Comparison of ENCODE assay signal across 17 cellular contexts in the genomic region with DNA sequence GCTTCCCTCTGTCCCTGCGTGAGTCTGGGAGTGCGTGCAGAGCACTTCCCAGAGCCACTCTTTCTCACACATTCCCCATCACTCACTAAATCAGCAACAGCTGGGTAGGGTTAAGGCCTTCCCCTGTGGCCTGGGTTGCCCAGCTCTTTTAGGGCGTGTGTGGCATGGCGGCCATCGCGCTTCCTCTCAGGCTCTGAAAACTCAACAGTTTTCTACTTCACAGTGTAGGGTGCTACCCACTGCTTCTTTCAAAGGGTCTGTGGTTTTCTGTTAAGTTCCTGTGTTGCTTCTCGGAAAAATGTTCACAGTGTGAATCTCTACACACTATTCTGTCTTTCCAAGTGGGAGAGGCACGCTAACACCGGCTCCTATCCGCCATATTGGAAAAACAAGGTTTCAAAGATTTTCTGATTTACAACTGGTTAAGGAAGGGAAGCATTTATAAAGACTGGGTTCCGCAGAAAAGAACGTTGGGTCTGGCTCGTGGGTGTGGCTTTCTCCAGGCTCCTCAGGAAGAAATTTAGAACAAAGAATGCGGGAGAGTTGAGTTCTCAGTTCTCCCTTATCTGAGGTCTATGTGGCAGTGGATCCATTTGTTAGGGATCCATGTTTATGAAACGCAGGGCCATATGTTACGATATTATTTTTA. TPM values are rescaled to one million over a fixed set of nuclear protein-coding genes. Genes with fewer than 3 reads are reported as not detected.
DNase-seq lines count a peak whose midpoint lies in the region; ATAC-seq and TF ChIP-seq lines count a peak whose summit lies in the region.
"Had no signal": no experiment of that assay in that cellular context is flagged by ENCODE, and none has a peak within 500 bp of the region (broad histone marks: within the 10 kb centered on the region; RNA-seq: fewer than 3 reads in every experiment).

No MANE protein-coding gene starts in this region.

- no peaks in the 10 kb centered on the region for H3K36me3 ChIP-seq in colonic mucosa
- H3K36me3 ChIP-seq: pancreas, sigmoid colon, upper lobe of right lung had no signal

- no peaks in the 10 kb centered on the region for H3K27me3 Mint-ChIP-seq in activated CD4-positive, alpha-beta T cell treated with anti-CD3 and anti-CD28 coated beads, Interleukin-2, amount 10 ng/mL, durations not matched to agents 7 days and 5 days
- H3K27me3 Mint-ChIP-seq in activated CD4-positive, alpha-beta memory T cell treated with anti-CD3 and anti-CD28 coated beads for 36 hours: no peaks in the 10 kb centered on the region
- no peaks in the 10 kb centered on the region for H3K27me3 Mint-ChIP-seq in central memory CD8-positive, alpha-beta T cell

- TF ChIP-seq CTCF in colonic mucosa (IDR thresholded peaks at IDR 0.05): no peak

- H3K36me3 Mint-ChIP-seq in activated CD4-positive, alpha-beta T cell treated with anti-CD3 and anti-CD28 coated beads, Interleukin-2, amount 10 ng/mL, durations not matched to agents 7 days and 5 days (ENCODE audit: low read depth): peaks cover 6% of the 10 kb centered on the region
- H3K36me3 Mint-ChIP-seq in activated CD4-positive, alpha-beta memory T cell treated with anti-CD3 and anti-CD28 coated beads for 36 hours: peaks cover 3% of the 10 kb centered on the region
- peaks cover 2% of the 10 kb centered on the region for H3K36me3 Mint-ChIP-seq in central memory CD8-positive, alpha-beta T cell (ENCODE audit: insufficient read depth)
- H3K36me3 Mint-ChIP-seq: IgD-negative memory B cell had no signal

- POLR2A ChIA-PET in activated CD4-positive, alpha-beta T cell treated with anti-CD3 and anti-CD28 coated beads, Interleukin-2, amount 10 ng/mL, durations not matched to agents 7 days and 5 days (lab: Charles Lee): no interaction called here
- POLR2A ChIA-PET in activated CD4-positive, alpha-beta memory T cell treated with anti-CD3 and anti-CD28 coated beads for 36 hours (lab: Charles Lee): no interaction called here

- no peak overlapping the region for H3K27ac ChIP-seq in colonic mucosa
- H3K27ac ChIP-seq: C4-2B, pancreas, sigmoid colon, upper lobe of right lung had no signal

- intact Hi-C loops in activated CD4-positive, alpha-beta memory T cell treated with anti-CD3 and anti-CD28 coated beads for 36 hours (cut with micrococcal nuclease): no loop called here
- intact Hi-C loops in colonic mucosa (cut with DNase I): no loop called here

- peaks cover 15% of the 10 kb centered on the region for H3K4me1 Mint-ChIP-seq in activated CD4-positive, alpha-beta T cell treated with anti-CD3 and anti-CD28 coated beads, Interleukin-2, amount 10 ng/mL, durations not matched to agents 7 days and 5 days
- H3K4me1 Mint-ChIP-seq in activated CD4-positive, alpha-beta memory T cell treated with anti-CD3 and anti-CD28 coated beads for 36 hours (ENCODE audit: low read depth): peaks cover 6% of the 10 kb centered on the region
- H3K4me1 Mint-ChIP-seq in central memory CD8-positive, alpha-beta T cell: peaks cover 13% of the 10 kb centered on the region

- H3K4me1 ChIP-seq in colonic mucosa: no peaks in the 10 kb centered on the region
- H3K4me1 ChIP-seq: pancreas, upper lobe of right lung had no signal

- peak; percentile 90 for ATAC-seq in central memory CD8-positive, alpha-beta T cell (replicated peaks; ENCODE audit: extremely low read depth, poor library complexity, severe bottlenecking)
- ATAC-seq: pancreas, PC-3, upper lobe of right lung had no signal

- H3K9me3 Mint-ChIP-seq in activated CD4-positive, alpha-beta T cell treated with anti-CD3 and anti-CD28 coated beads, Interleukin-2, amount 10 ng/mL, durations not matched to agents 7 days and 5 days: peaks cover 9% of the 10 kb centered on the region
- H3K9me3 Mint-ChIP-seq in activated CD4-positive, alpha-beta memory T cell treated with anti-CD3 and anti-CD28 coated beads for 36 hours: peaks cover 5% of the 10 kb centered on the region
- peaks cover 5% of the 10 kb centered on the region for H3K9me3 Mint-ChIP-seq in central memory CD8-positive, alpha-beta T cell

- peak overlapping the region; percentile 89 for H3K27ac Mint-ChIP-seq in activated CD4-positive, alpha-beta T cell treated with anti-CD3 and anti-CD28 coated beads, Interleukin-2, amount 10 ng/mL, durations not matched to agents 7 days and 5 days
- H3K27ac Mint-ChIP-seq in activated CD4-positive, alpha-beta memory T cell treated with anti-CD3 and anti-CD28 coated beads for 36 hours: peak overlapping the region; percentile 2
- peak overlapping the region; percentile 85 for H3K27ac Mint-ChIP-seq in central memory CD8-positive, alpha-beta T cell (ENCODE audit: low read depth)
- H3K27ac Mint-ChIP-seq: IgD-negative memory B cell had no signal

- H3K4me3 ChIP-seq in colonic mucosa: no peak overlapping the region
- H3K4me3 ChIP-seq: pancreas, sigmoid colon, upper lobe of right lung had no signal

- H3K27me3 ChIP-seq in colonic mucosa: no peaks in the 10 kb centered on the region
- H3K27me3 ChIP-seq: pancreas, sigmoid colon, upper lobe of right lung had no signal

- CTCF ChIA-PET in activated CD4-positive, alpha-beta T cell treated with anti-CD3 and anti-CD28 coated beads, Interleukin-2, amount 10 ng/mL, durations not matched to agents 7 days and 5 days (lab: Charles Lee): interaction anchor here (1.1 to 2.0 kb wide), 4 partner anchors 8 to 21 kb away, joined by 3 to 5 read pairs (median 4); no protein-coding TSS in a partner anchor
- CTCF ChIA-PET in activated CD4-positive, alpha-beta memory T cell treated with anti-CD3 and anti-CD28 coated beads for 36 hours (lab: Charles Lee): no interaction called here

- peak; percentile 34 for DNase-seq in activated CD4-positive, alpha-beta T cell treated with anti-CD3 and anti-CD28 coated beads, Interleukin-2, amount 10 ng/mL, durations not matched to agents 7 days and 5 days
- DNase-seq in activated CD4-positive, alpha-beta T cell treated with anti-CD3 and anti-CD28 coated beads, Interleukin-2, amount 50 U/mL, for 4 hours: no peak
- DNase-seq in activated CD4-positive, alpha-beta memory T cell treated with anti-CD3 and anti-CD28 coated beads for 36 hours: no peak
- peak in 1 of 2 donors; percentile 18 for DNase-seq in central memory CD8-positive, alpha-beta T cell (ENCODE audit: low spot score in 2 of 2)
- DNase-seq in stimulated activated CD8-positive, alpha-beta memory T cell treated with anti-CD3 and anti-CD28 coated beads, Interleukin-7, amount 100 ng/mL, for 4 hours (ENCODE audit: low read depth in 2 of 2): peak; percentile 8 to 9
- DNase-seq in SK-N-DZ (ENCODE audit: low spot score) (no peak), SIG-M5 (lab: John Stamatoyannopoulos, UW) (no peak), colonic mucosa (no peak)
- DNase-seq: NCI-H2081; NCI-H524 treated with DMSO at 0.1 percent for 48 hours; pancreas; PC-3; sigmoid colon; stimulated activated CD4-positive, alpha-beta T cell treated with anti-CD3 and anti-CD28 coated beads, Interleukin-4, amount 100 ng/mL, for 24 hours; upper lobe of right lung had no signal

- no peak overlapping the region for H3K9ac ChIP-seq in colonic mucosa (ENCODE audit: low read depth in 2 of 2, low read length in 2 of 2)

- no peaks in the 10 kb centered on the region for H3K9me3 ChIP-seq in colonic mucosa
- H3K9me3 ChIP-seq: pancreas, sigmoid colon, upper lobe of right lung had no signal

- no peak overlapping the region for H3K4me3 Mint-ChIP-seq in activated CD4-positive, alpha-beta T cell treated with anti-CD3 and anti-CD28 coated beads, Interleukin-2, amount 10 ng/mL, durations not matched to agents 7 days and 5 days
- no peak overlapping the region for H3K4me3 Mint-ChIP-seq in activated CD4-positive, alpha-beta memory T cell treated with anti-CD3 and anti-CD28 coated beads for 36 hours
- peak overlapping the region; percentile 61 for H3K4me3 Mint-ChIP-seq in central memory CD8-positive, alpha-beta T cell

RNA-seq across cellular contexts. Expression of gene AEBP2, which starts 34.9 kb away (rescaled TPM):
- total RNA-seq in activated CD4-positive, alpha-beta T cell treated with anti-CD3 and anti-CD28 coated beads, Interleukin-2, amount 10 ng/mL, durations not matched to agents 7 days and 5 days: 10 to 100 TPM; 45.8 to 49.1 TPM
- total RNA-seq in activated CD4-positive, alpha-beta memory T cell treated with anti-CD3 and anti-CD28 coated beads for 36 hours: 10 to 100 TPM; 44.7 to 45.0 TPM
- 9.2 and 12.4 TPM in 2 replicates for polyA plus RNA-seq in SK-N-DZ (2014; cell fraction: cytosol; rRNA removed)
- 9.4 and 13.5 TPM in 2 replicates for polyA plus RNA-seq in SK-N-DZ (2014; cell fraction: nucleus; rRNA removed)
- total RNA-seq in colonic mucosa: 10 to 100 TPM; 25.5 to 37.7 TPM

Comparison
In these comparisons a context has a peak if more than half of its experiments do, and no peak if none do; other contexts are left out.
1. DNase-seq: peak in activated CD4-positive, alpha-beta T cell treated with anti-CD3 and anti-CD28 coated beads, Interleukin-2, amount 10 ng/mL, durations not matched to agents 7 days and 5 days (single experiment) and stimulated activated CD8-positive, alpha-beta memory T cell treated with anti-CD3 and anti-CD28 coated beads, Interleukin-7, amount 100 ng/mL, for 4 hours (2 of 2); none in activated CD4-positive, alpha-beta T cell treated with anti-CD3 and anti-CD28 coated beads, Interleukin-2, amount 50 U/mL, for 4 hours (0 of 2), activated CD4-positive, alpha-beta memory T cell treated with anti-CD3 and anti-CD28 coated beads for 36 hours (single experiment), SK-N-DZ (single experiment), SIG-M5 (single experiment) and colonic mucosa (single experiment).
2. H3K27ac Mint-ChIP-seq: peak in every context shown above with its lines; median percentile 89 in activated CD4-positive, alpha-beta T cell treated with anti-CD3 and anti-CD28 coated beads, Interleukin-2, amount 10 ng/mL, durations not matched to agents 7 days and 5 days; 85 in central memory CD8-positive, alpha-beta T cell; 2 in activated CD4-positive, alpha-beta memory T cell treated with anti-CD3 and anti-CD28 coated beads for 36 hours.